31 cellular contexts compared by ENCODE assay signal in the genomic region with DNA sequence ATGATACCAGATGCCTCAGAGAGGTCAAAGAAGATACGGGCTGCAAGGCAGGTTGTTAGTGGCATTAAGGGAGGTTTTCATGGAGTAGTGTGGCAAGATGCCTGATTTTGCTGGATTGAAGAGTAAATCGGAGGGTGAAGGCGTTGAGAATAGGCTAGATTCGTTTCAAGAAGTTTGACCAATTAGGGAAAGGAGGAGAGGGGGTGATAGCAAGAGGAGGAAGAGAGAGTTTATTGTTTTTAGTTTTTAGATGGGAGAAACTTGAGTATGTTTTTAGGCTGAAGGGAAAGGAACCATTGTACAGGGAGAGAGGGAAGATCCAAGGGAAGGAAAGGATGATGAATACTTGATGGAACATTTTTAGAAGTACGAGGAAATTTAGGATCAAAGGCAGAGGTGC. TPM values are rescaled to one million over a fixed set of nuclear protein-coding genes. Genes with fewer than 3 reads are reported as not detected.
"Had no signal": no experiment of that assay in that cellular context is flagged by ENCODE, and none has a peak within 500 bp of the region (broad histone marks: within the 10 kb centered on the region; RNA-seq: fewer than 3 reads in every experiment).

No MANE protein-coding gene starts in this region.

- H2AFZ ChIP-seq: hepatocyte had no signal

- H3K4me3 Mint-ChIP-seq: activated naive CD8-positive, alpha-beta T cell; mesothelial cell of epicardium; naive B cell; T-cell had no signal

- H3K27ac Mint-ChIP-seq: activated naive CD8-positive, alpha-beta T cell; activated T-helper 2 cell treated with anti-CD3 and anti-CD28 coated beads, Interferon-gamma antibody, Interleukin-2, Interleukin-4, amounts not matched to agents 10 μg/mL and 5 μg/mL and 100 μg/mL, durations not matched to agents 14 hours and 24 hours and 36 hours; mesothelial cell of epicardium had no signal

- H3K27me3 ChIP-seq: ascending aorta, cardiac muscle cell, colonic mucosa, gastroesophageal sphincter, hepatocyte, pancreas, tibial nerve had no signal

- DNase-seq: activated CD8-positive, alpha-beta memory T cell treated with anti-CD3 and anti-CD28 coated beads for 24 hours; activated T-cell treated with anti-CD3 and anti-CD28 coated beads, Interleukin-2, amount 50 U/mL, for 1 hour; cerebellar nuclear complex; colonic mucosa; effector memory CD4-positive, alpha-beta T cell; erythroblast; left cardiac atrium; mammary epithelial cell; naive B cell; nucleus accumbens; pancreas; retina; stimulated activated CD4-positive, alpha-beta T cell treated with anti-CD3 and anti-CD28 coated beads, Interleukin-15, amount 100 ng/mL, for 24 hours; stimulated activated CD4-positive, alpha-beta T cell treated with anti-CD3 and anti-CD28 coated beads, Interleukin-2, amount 100 ng/mL, for 24 hours; stimulated activated naive CD4-positive, alpha-beta T cell treated with Interleukin-2 at 50 U/mL for 16 hours; T-cell; T-helper 9 cell had no signal

- ATAC-seq: gastroesophageal sphincter, left cardiac atrium, pancreas, T-cell had no signal

- H3K9me3 Mint-ChIP-seq: activated T-helper 2 cell treated with anti-CD3 and anti-CD28 coated beads, Interferon-gamma antibody, Interleukin-2, Interleukin-4, amounts not matched to agents 10 μg/mL and 5 μg/mL and 100 μg/mL, durations not matched to agents 14 hours and 24 hours and 36 hours; mesothelial cell of epicardium; naive B cell; T-cell had no signal

- H3K27ac ChIP-seq: ascending aorta, cardiac muscle cell, colonic mucosa, gastroesophageal sphincter, hepatocyte, pancreas, prostate gland, tibial nerve, VCaP had no signal

- FAIRE-seq: keratinocyte, pancreas, TTC549 had no signal

- H3K27me3 Mint-ChIP-seq: activated naive CD8-positive, alpha-beta T cell; brain; naive B cell; T-cell had no signal

- H3K4me1 ChIP-seq: ascending aorta, colonic mucosa, prostate gland had no signal

- H3K4me3 ChIP-seq: ascending aorta, cardiac muscle cell, colonic mucosa, gastroesophageal sphincter, hepatocyte, pancreas, prostate gland, tibial nerve had no signal

- H3K36me3 ChIP-seq: ascending aorta, cardiac muscle cell, colonic mucosa, gastroesophageal sphincter, pancreas, prostate gland, tibial nerve had no signal

- H3K9me3 ChIP-seq: ascending aorta, colonic mucosa, gastroesophageal sphincter, pancreas, prostate gland, tibial nerve had no signal

- H3K4me2 ChIP-seq: hepatocyte had no signal

RNA-seq across cellular contexts. Expression of a gene that starts 34.7 kb away (rescaled TPM):
- polyA plus RNA-seq: neural cell had no signal
